In genomic region chr7:99325597-99326407, GRCh38 we compare ENCODE assay signal across 8 cellular contexts. TPM values are rescaled to one million over a fixed set of nuclear protein-coding genes. Genes with fewer than 3 reads are reported as not detected.
DNase-seq lines count a peak whose midpoint lies in the region; ATAC-seq and TF ChIP-seq lines count a peak whose summit lies in the region.

Gene ARPC1A (plus strand): TSS chr7:99325898. CDS start chr7:99333354, 7,456 bp downstream.

- H3K27me3 Mint-ChIP-seq in naive thymus-derived CD4-positive, alpha-beta T cell, result peaks cover 0 to 11% (median 0%) of the 10 kb centered on the region in 5 donors
- no peaks in the 10 kb centered on the region for H3K27me3 Mint-ChIP-seq in stimulated activated memory B cell treated with anti-CD40 and anti-IgM and Interleukin-4, amounts not matched to agents 10 μg/mL and 1 μg/mL and 100 μg/mL, for 72 hours

- peak within 1 kb of the TSS; percentile 93 for H3K4me3 ChIP-seq in LNCaP clone FGC (ENCODE audit: low read depth, low read length)
- H3K4me3 ChIP-seq in fibroblast of lung (replicated peaks in 1 of 4; ENCODE audit: control extremely low read depth in 1 of 4, insufficient read depth in 1 of 4, low read depth in 3 of 4, low read length in 4 of 4), result peak within 1 kb of the TSS; percentile 72 to 96 (median 82)
- peak within 1 kb of the TSS; percentile 77 for H3K4me3 ChIP-seq in naive thymus-derived CD4-positive, alpha-beta T cell (ENCODE audit: low read length)

- peaks cover 33 to 48% (median 43%) of the 10 kb centered on the region in 7 donors for H3K4me1 Mint-ChIP-seq in naive thymus-derived CD4-positive, alpha-beta T cell
- peaks cover 55% of the 10 kb centered on the region for H3K4me1 Mint-ChIP-seq in stimulated activated memory B cell treated with anti-CD40 and anti-IgM and Interleukin-4, amounts not matched to agents 10 μg/mL and 1 μg/mL and 100 μg/mL, for 72 hours

- POLR2A ChIA-PET in naive thymus-derived CD4-positive, alpha-beta T cell (lab: Charles Lee), result interaction anchor here (0.9 to 2.2 kb wide), 10 partner anchors 10 to 447 kb away, joined by 3 to 8 read pairs (median 3); partner anchors contain the start of genes BUD31, PDAP1 and TRRAP

- H3K27ac ChIP-seq in fibroblast of lung (ENCODE audit: insufficient read depth, low read length), result peak within 1 kb of the TSS; percentile 82
- H3K27ac ChIP-seq in naive thymus-derived CD4-positive, alpha-beta T cell (ENCODE audit: low read depth, low read length), result peak within 1 kb of the TSS; percentile 89

- peaks cover 0 to 10% (median 0%) of the 10 kb centered on the region in 11 donors for H3K9me3 Mint-ChIP-seq in naive thymus-derived CD4-positive, alpha-beta T cell
- H3K9me3 Mint-ChIP-seq in stimulated activated memory B cell treated with anti-CD40 and anti-IgM and Interleukin-4, amounts not matched to agents 10 μg/mL and 1 μg/mL and 100 μg/mL, for 72 hours, result no peaks in the 10 kb centered on the region

- H2AFZ ChIP-seq in fibroblast of lung (ENCODE audit: low read length), result peak within 1 kb of the TSS; percentile 75

- H3K4me1 ChIP-seq in fibroblast of lung (ENCODE audit: control insufficient read depth, extremely low read depth, insufficient read depth, low read length), result peaks cover 6% of the 10 kb centered on the region
- peaks cover 25 to 26% of the 10 kb centered on the region in 2 donors for H3K4me1 ChIP-seq in naive thymus-derived CD4-positive, alpha-beta T cell (ENCODE audit: control insufficient read depth in 2 of 2, insufficient read depth in 2 of 2, low read length in 2 of 2)

- peak within 1 kb of the TSS; percentile 91 for H3K4me2 ChIP-seq in fibroblast of lung (ENCODE audit: extremely low read depth, insufficient read depth, low read length)

- CTCF ChIA-PET in naive thymus-derived CD4-positive, alpha-beta T cell (lab: Charles Lee), result interaction anchor here (0.6 to 1.5 kb wide), 4 partner anchors 9 to 1832 kb away, joined by 3 to 7 read pairs (median 4); no protein-coding TSS in a partner anchor

- H3K79me2 ChIP-seq in fibroblast of lung (ENCODE audit: control insufficient read depth, insufficient read depth, low read length), result peaks cover 47% of the 10 kb centered on the region

- no peaks in the 10 kb centered on the region for H3K27me3 ChIP-seq in fibroblast of lung (ENCODE audit: control insufficient read depth, insufficient read depth, low read length)
- H3K27me3 ChIP-seq in naive thymus-derived CD4-positive, alpha-beta T cell (ENCODE audit: control insufficient read depth in 2 of 2, insufficient read depth in 2 of 2, low read length in 2 of 2), result no peaks in the 10 kb centered on the region

- H3K9me3 ChIP-seq in fibroblast of lung (ENCODE audit: control insufficient read depth, insufficient read depth, low read depth, low read length), result no peaks in the 10 kb centered on the region
- H3K9me3 ChIP-seq in naive thymus-derived CD4-positive, alpha-beta T cell (ENCODE audit: control insufficient read depth in 2 of 3, low read length in 3 of 3), result no peaks in the 10 kb centered on the region

- intact Hi-C loops in naive thymus-derived CD4-positive, alpha-beta T cell (cut with micrococcal nuclease), result loop anchor here (1.0 to 10.0 kb wide), 7 partner anchors 41 to 451 kb away; partner anchors contain the start of genes BUD31 (in 2 of the 2), PDAP1 (in 2 of the 2), ARPC1B (in 1 of the 2) and TMEM130 (in 1 of the 2)

- TF ChIP-seq CTCF in LNCaP clone FGC (IDR thresholded peaks at IDR 0.05; ENCODE audit: control insufficient read depth, extremely low read depth, insufficient read depth) (no peak), fibroblast of lung (conservative IDR thresholded peaks at IDR 0.05 in 1 of 2, IDR thresholded peaks at IDR 0.05 in 1 of 2; ENCODE audit: low read depth in 1 of 2, low read length in 2 of 2) (no peak)

- ATAC-seq in naive thymus-derived CD4-positive, alpha-beta T cell, result peak; percentile 95
- peak; percentile 98 for ATAC-seq in stimulated activated memory B cell treated with anti-CD40 and anti-IgM and Interleukin-4, amounts not matched to agents 10 μg/mL and 1 μg/mL and 100 μg/mL, for 72 hours

- H3K4me3 Mint-ChIP-seq in naive thymus-derived CD4-positive, alpha-beta T cell, result peak within 1 kb of the TSS; percentile 86 to 99 (median 92)
- H3K4me3 Mint-ChIP-seq in stimulated activated memory B cell treated with anti-CD40 and anti-IgM and Interleukin-4, amounts not matched to agents 10 μg/mL and 1 μg/mL and 100 μg/mL, for 72 hours, result peak within 1 kb of the TSS; percentile 98

- H3K36me3 ChIP-seq in fibroblast of lung (ENCODE audit: control insufficient read depth, insufficient read depth, low read length), result no peaks in the 10 kb centered on the region
- H3K36me3 ChIP-seq in naive thymus-derived CD4-positive, alpha-beta T cell (ENCODE audit: control insufficient read depth in 2 of 3, insufficient read depth in 3 of 3, low read length in 3 of 3), result peaks cover 0 to 10% (median 0%) of the 10 kb centered on the region in 3 experiments

- H3K36me3 Mint-ChIP-seq in naive thymus-derived CD4-positive, alpha-beta T cell, result peaks cover 0 to 7% (median 0%) of the 10 kb centered on the region in 5 donors
- H3K36me3 Mint-ChIP-seq in stimulated activated memory B cell treated with anti-CD40 and anti-IgM and Interleukin-4, amounts not matched to agents 10 μg/mL and 1 μg/mL and 100 μg/mL, for 72 hours, result no peaks in the 10 kb centered on the region

- peak within 1 kb of the TSS; percentile 78 to 95 (median 90) for H3K27ac Mint-ChIP-seq in naive thymus-derived CD4-positive, alpha-beta T cell
- H3K27ac Mint-ChIP-seq in stimulated activated memory B cell treated with anti-CD40 and anti-IgM and Interleukin-4, amounts not matched to agents 10 μg/mL and 1 μg/mL and 100 μg/mL, for 72 hours, result peak within 1 kb of the TSS; percentile 92

- DNase-seq in EH (ENCODE audit: low read depth), result peak; percentile 93
- DNase-seq in GOT3 (lab: John Stamatoyannopoulos, UW), result peak; percentile 71
- peak; percentile 83 for DNase-seq in LNCaP clone FGC (ENCODE audit: low read depth)
- peak; percentile 96 for DNase-seq in RPMI8226
- DNase-seq in activated T-helper 1 cell treated with anti-CD3 and anti-CD28 coated beads, Interleukin-2, amount 50 U/mL, for 16 hours (ENCODE audit: low read depth in 1 of 2, low spot score in 1 of 2), result peak; percentile 82 to 92
- DNase-seq in fibroblast of lung (ENCODE audit: low read depth in 2 of 2), result peak; percentile 89 to 92
- peak; percentile 84 to 96 (median 94) for DNase-seq in naive thymus-derived CD4-positive, alpha-beta T cell

- peak within 1 kb of the TSS; percentile 90 for H3K9ac ChIP-seq in fibroblast of lung (ENCODE audit: insufficient read depth, low read length)

- H4K20me1 ChIP-seq in fibroblast of lung (ENCODE audit: control insufficient read depth, extremely low read depth, insufficient read depth, low read length), result no peaks in the 10 kb centered on the region

RNA-seq across cellular contexts. Expression of gene ARPC1A, which starts in this region (rescaled TPM):
- 162 and 226 TPM in 2 replicates for total RNA-seq in fibroblast of lung
- polyA plus RNA-seq in fibroblast of lung, result 184 and 279 TPM in 2 replicates
- 215 and 312 TPM in 2 replicates for polyA plus RNA-seq in fibroblast of lung (2012)
- polyA minus RNA-seq in fibroblast of lung (ENCODE audit: low replicate concordance), result 268 and 362 TPM in 2 replicates
- 10 to 100 TPM; 28.1 to 62.5 (median 43.2) TPM for total RNA-seq in naive thymus-derived CD4-positive, alpha-beta T cell
- polyA plus RNA-seq in naive thymus-derived CD4-positive, alpha-beta T cell, result 100 to 1,000 TPM in 1 of 2 donors, 10 to 100 TPM in 1; 55.7 to 101 TPM

Comparison
In these comparisons a context has a peak if more than half of its experiments do, and no peak if none do; other contexts are left out.
1. Peak in every context shown above with its lines: DNase-seq, ATAC-seq, H3K4me3 ChIP-seq and H3K27ac ChIP-seq.